Comparison of ENCODE assay signal across 1 cellular context in the genomic region with DNA sequence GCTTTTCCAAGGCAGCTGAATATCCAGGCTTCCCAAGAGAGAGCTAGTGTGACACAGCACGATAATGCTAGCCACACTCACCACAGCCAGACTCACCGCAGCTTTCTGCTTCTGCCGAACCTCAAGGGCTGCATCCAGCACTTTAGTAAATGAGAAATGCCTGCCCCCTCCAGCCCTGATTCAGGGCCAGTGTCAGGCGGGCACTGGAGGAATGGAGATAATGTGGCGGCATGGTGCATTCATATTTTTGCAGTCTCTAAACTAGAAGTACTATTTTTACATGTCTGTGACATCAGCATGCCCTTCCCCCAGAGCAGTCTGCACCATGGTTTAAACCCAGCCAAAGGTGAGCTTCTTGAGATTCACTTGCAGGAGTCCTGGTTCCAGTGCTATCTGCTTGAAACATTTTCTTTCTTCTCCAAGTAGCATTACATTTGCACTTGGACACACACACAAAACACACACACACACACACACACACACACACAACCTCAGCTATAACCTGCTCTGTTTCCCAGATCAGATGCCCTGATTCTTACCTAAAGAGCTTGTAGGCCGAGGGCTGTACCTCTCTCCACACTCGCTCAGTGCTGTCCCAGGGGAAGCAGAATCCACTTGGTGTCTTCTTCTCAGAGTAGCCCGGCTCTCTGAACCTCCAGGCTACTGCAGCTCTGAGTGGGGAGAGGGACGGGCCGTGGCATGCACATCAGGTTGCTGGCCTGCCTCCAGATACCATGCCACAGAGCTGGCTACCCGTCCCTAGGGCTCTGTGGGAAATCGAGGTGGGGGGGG.
TF ChIP-seq lines count a peak whose summit lies in the region.

TSS of gene FGF1 (minus strand) at position 673 of the 792 bp plus-strand sequence. CDS start 71,963 bp downstream, outside the sequence.

TF ChIP-seq in GM23338, 12 proteins besides CTCF, POLR2A, EP300 and RAD21 (continued from another document):
- TF ChIP-seq REST (IDR thresholded peaks at IDR 0.05; ENCODE audit: unreplicated experiment) (no peak), JUNB (IDR thresholded peaks at IDR 0.05; ENCODE audit: unreplicated experiment) (no peak), NANOG (IDR thresholded peaks at IDR 0.05; ENCODE audit: borderline replicate concordance) (no peak), STAT1 (IDR thresholded peaks at IDR 0.05; ENCODE audit: unreplicated experiment) (no peak), CREB1 (CRISPR knock-in tag; IDR thresholded peaks at IDR 0.05; ENCODE audit: low read depth) (no peak)
